ENCODE assay signal across 1 cellular context in genomic region chr12:47270782-47271664, GRCh38.
TF ChIP-seq lines count a peak whose summit lies in the region.

No MANE protein-coding gene starts in this region.

TF ChIP-seq in HCT116, 20 proteins besides CTCF, POLR2A, EP300 and RAD21 (continued from another document):
- TF ChIP-seq ELF1 (IDR thresholded peaks at IDR 0.05; ENCODE audit: borderline replicate concordance, low read depth) (no peak), CBX3 (IDR thresholded peaks at IDR 0.05; ENCODE audit: low read depth) (peak; percentile 82)
